15 cellular contexts compared by ENCODE assay signal in the genomic region with DNA sequence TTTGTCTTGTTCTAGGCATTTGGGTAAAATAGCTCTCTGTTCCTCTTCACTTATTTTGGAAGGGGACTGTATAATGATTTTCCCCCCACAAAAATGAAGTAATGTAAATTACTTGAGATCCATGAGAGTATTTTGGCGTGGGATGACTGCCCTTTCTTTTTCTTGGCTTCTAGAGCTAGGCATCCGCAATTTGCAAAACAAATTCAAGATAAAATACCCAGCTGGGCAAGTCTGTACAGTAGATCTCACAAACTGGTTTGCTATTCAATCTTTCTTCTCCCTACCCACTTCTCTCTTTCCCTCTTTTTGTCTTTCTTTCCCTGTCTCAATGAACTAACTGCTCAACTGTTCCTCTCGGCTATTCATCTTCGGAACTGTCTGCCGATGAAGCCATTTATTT.
DNase-seq lines count a peak whose midpoint lies in the region; ATAC-seq, FAIRE-seq and TF ChIP-seq lines count a peak whose summit lies in the region.
"Had no signal": no experiment of that assay in that cellular context is flagged by ENCODE, and none has a peak within 500 bp of the region (broad histone marks: within the 10 kb centered on the region; RNA-seq: fewer than 3 reads in every experiment).

No MANE protein-coding gene starts in this region.

- H3K27me3 ChIP-seq in astrocyte (ENCODE audit: insufficient read depth, low read length) (no peaks in the 10 kb centered on the region), gastroesophageal sphincter (no peaks in the 10 kb centered on the region), ovary (no peaks in the 10 kb centered on the region), upper lobe of right lung (no peaks in the 10 kb centered on the region), BE2C (no peaks in the 10 kb centered on the region)

- no peak overlapping the region for H3K27ac Mint-ChIP-seq in astrocyte (ENCODE audit: unreplicated experiment)
- H3K27ac Mint-ChIP-seq: dendritic cell treated with granulocyte-macrophage colony-stimulating factor and Interleukin-4, amounts not matched to agents 40 ng/mL and 50 ng/mL, for 4 days; stimulated activated memory B cell treated with anti-CD40 and anti-IgM and Interleukin-4, amounts not matched to agents 10 μg/mL and 1 μg/mL and 100 μg/mL, for 72 hours had no signal

- peaks cover 14% of the 10 kb centered on the region for H4K20me1 ChIP-seq in astrocyte (ENCODE audit: insufficient read depth, low read length)

- TF ChIP-seq CTCF in astrocyte (IDR thresholded peaks at IDR 0.05; ENCODE audit: insufficient read depth, low read depth, low read length) (no peak), gastroesophageal sphincter (IDR thresholded peaks at IDR 0.05) (no peak), ovary (IDR thresholded peaks at IDR 0.05) (no peak), upper lobe of right lung (IDR thresholded peaks at IDR 0.05) (no peak), BE2C (IDR thresholded peaks at IDR 0.05; ENCODE audit: low read depth, low read length) (no peak)

- TF ChIP-seq POLR2A in gastroesophageal sphincter (IDR thresholded peaks at IDR 0.05) (no peak), ovary (IDR thresholded peaks at IDR 0.05) (no peak)

- peaks cover 15% of the 10 kb centered on the region for H3K4me1 Mint-ChIP-seq in astrocyte (ENCODE audit: low read depth, unreplicated experiment)

- H3K9me3 ChIP-seq in astrocyte (ENCODE audit: insufficient read depth, low read depth, low read length) (no peaks in the 10 kb centered on the region), gastroesophageal sphincter (no peaks in the 10 kb centered on the region), ovary (no peaks in the 10 kb centered on the region), upper lobe of right lung (no peaks in the 10 kb centered on the region), BE2C (no peaks in the 10 kb centered on the region)

- FAIRE-seq in astrocyte (lab: Jason Lieb, UNC) = no peak
- FAIRE-seq: frontal cortex had no signal

- H3K27ac ChIP-seq in astrocyte (ENCODE audit: low read depth, low read length) (peak overlapping the region; percentile 21), gastroesophageal sphincter (peak overlapping the region; percentile 39 to 82 (median 73)), ovary (peak overlapping the region; percentile 1 to 70), upper lobe of right lung (peak overlapping the region; percentile 66)

- no peak overlapping the region for H2AFZ ChIP-seq in astrocyte (ENCODE audit: low read depth, low read length)

- H3K9me3 Mint-ChIP-seq in astrocyte (ENCODE audit: unreplicated experiment) = no peaks in the 10 kb centered on the region

- DNase-seq in astrocyte (ENCODE audit: low read depth) (no peak), ovary (no peak), upper lobe of right lung (no peak), NCI-H510A treated with DMSO at 0.1 percent for 48 hours (lab: John Stamatoyannopoulos, UW) (no peak), BE2C (no peak)
- DNase-seq: activated naive CD4-positive, alpha-beta T cell treated with anti-CD3 and anti-CD28 coated beads, Interleukin-2, amount 50 U/mL, for 16 hours; kidney glomerular epithelial cell; NCI-H1417 treated with DMSO at 0.1 percent for 48 hours; occipital lobe; stimulated activated CD4-positive, alpha-beta T cell treated with anti-CD3 and anti-CD28 coated beads, Interleukin-2, amount 100 ng/mL, for 24 hours had no signal

- H3K79me2 ChIP-seq in astrocyte (ENCODE audit: insufficient read depth, low read length) = peaks cover 3% of the 10 kb centered on the region

- ATAC-seq in gastroesophageal sphincter = no peak
- no peak for ATAC-seq in upper lobe of right lung
- ATAC-seq in HG03432 (IDR thresholded peaks at IDR 0.05; ENCODE audit: unreplicated experiment) = no peak
- ATAC-seq: stimulated activated memory B cell treated with anti-CD40 and anti-IgM and Interleukin-4, amounts not matched to agents 10 μg/mL and 1 μg/mL and 100 μg/mL, for 72 hours had no signal

- H3K4me3 Mint-ChIP-seq in astrocyte (ENCODE audit: unreplicated experiment) = no peak overlapping the region
- H3K4me3 Mint-ChIP-seq: dendritic cell treated with granulocyte-macrophage colony-stimulating factor and Interleukin-4, amounts not matched to agents 40 ng/mL and 50 ng/mL, for 4 days; stimulated activated memory B cell treated with anti-CD40 and anti-IgM and Interleukin-4, amounts not matched to agents 10 μg/mL and 1 μg/mL and 100 μg/mL, for 72 hours had no signal

- H3K4me2 ChIP-seq in astrocyte (ENCODE audit: low read length) = peak overlapping the region; percentile 62

- H3K4me3 ChIP-seq in astrocyte (ENCODE audit: insufficient read depth, low read depth, low read length) (no peak overlapping the region), gastroesophageal sphincter (no peak overlapping the region), ovary (no peak overlapping the region), upper lobe of right lung (no peak overlapping the region), BE2C (ENCODE audit: low read depth, low read length) (no peak overlapping the region)

- H3K4me1 ChIP-seq in astrocyte (ENCODE audit: insufficient read depth, low read length) (peaks cover 6% of the 10 kb centered on the region), gastroesophageal sphincter (peaks cover 5 to 32% (median 17%) of the 10 kb centered on the region in 3 donors), ovary (ENCODE audit: insufficient read depth) (peaks cover 6% of the 10 kb centered on the region), upper lobe of right lung (peaks cover 14% of the 10 kb centered on the region), BE2C (no peaks in the 10 kb centered on the region)

- TF ChIP-seq EP300 in gastroesophageal sphincter (IDR thresholded peaks at IDR 0.05) = no peak
- no peak for TF ChIP-seq EP300 in ovary (IDR thresholded peaks at IDR 0.05)

- intact Hi-C loops in ovary (cut with DNase I) (loop anchor here in 1 of 4 donors (5.0 kb wide), 1 partner anchor 343 kb away; a partner anchor contains a TSS), upper lobe of right lung (cut with DNase I) (no loop called here)

- WGBS in gastroesophageal sphincter (ENCODE audit: low coverage in 1 of 2), 2 donors = 57 to 59% methylated on average over 2 to 5 of the region's 5 CpGs
- 10 to 13% (median 10%) methylated on average over 5 of the region's 5 CpGs for WGBS in ovary, 3 donors

- H3K36me3 ChIP-seq in astrocyte (ENCODE audit: insufficient read depth, low read length) (no peaks in the 10 kb centered on the region), gastroesophageal sphincter (no peaks in the 10 kb centered on the region), ovary (no peaks in the 10 kb centered on the region), upper lobe of right lung (no peaks in the 10 kb centered on the region), BE2C (no peaks in the 10 kb centered on the region)

- H3K9ac ChIP-seq in astrocyte (ENCODE audit: low read length) = peak overlapping the region; percentile 40

- H3K36me3 Mint-ChIP-seq in astrocyte (ENCODE audit: low read depth, unreplicated experiment) = peaks cover 8% of the 10 kb centered on the region

- H3K27me3 Mint-ChIP-seq in astrocyte (ENCODE audit: low read depth, unreplicated experiment) = no peaks in the 10 kb centered on the region
- H3K27me3 Mint-ChIP-seq: dendritic cell treated with granulocyte-macrophage colony-stimulating factor and Interleukin-4, amounts not matched to agents 40 ng/mL and 50 ng/mL, for 4 days; stimulated activated memory B cell treated with anti-CD40 and anti-IgM and Interleukin-4, amounts not matched to agents 10 μg/mL and 1 μg/mL and 100 μg/mL, for 72 hours had no signal

Comparison
In these comparisons a context has a peak if more than half of its experiments do, and no peak if none do; other contexts are left out.
1. H3K27ac ChIP-seq: peak in every context shown above with its lines; median percentile 73 in gastroesophageal sphincter; 66 in upper lobe of right lung; 36 in ovary; 21 in astrocyte.